In the genomic region with DNA sequence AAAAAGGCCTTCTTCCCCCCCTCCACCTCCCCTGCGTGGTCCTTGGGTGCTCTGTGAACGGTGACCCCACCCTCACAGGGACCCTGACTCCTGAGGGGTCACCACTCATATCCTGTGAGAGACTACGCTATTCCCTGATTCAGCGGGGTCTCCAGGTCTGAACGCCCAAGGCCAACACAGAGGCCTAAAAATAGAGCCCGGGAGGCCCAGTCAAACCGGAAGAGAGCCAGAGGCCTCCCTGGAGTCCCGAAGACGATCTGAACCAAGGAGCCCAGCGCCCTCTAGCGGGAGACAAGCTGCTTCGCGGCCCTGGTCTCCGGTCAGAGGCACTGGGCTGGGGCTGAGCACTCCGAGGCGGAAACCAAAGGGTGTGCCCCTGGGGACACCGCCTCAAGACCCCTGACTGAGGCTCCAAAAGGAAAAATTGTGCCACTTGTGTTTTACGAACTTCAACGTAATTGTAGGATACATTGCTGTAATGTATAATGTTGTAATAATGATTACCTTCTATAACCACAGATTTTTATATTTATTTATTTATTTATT, we compare ENCODE assay signal across 8 cellular contexts. TPM values are rescaled to one million over a fixed set of nuclear protein-coding genes. Genes with fewer than 3 reads are reported as not detected.
DNase-seq lines count a peak whose midpoint lies in the region; ATAC-seq and TF ChIP-seq lines count a peak whose summit lies in the region.

No MANE protein-coding gene starts in this region.

- H3K27ac Mint-ChIP-seq in natural killer cell treated with Interleukin-12 subunit alpha and Interleukin-12 subunit beta and Interleukin-15 and Interleukin-18, amount 100 ng/mL, for 72 hours, result peak overlapping the region; percentile 71 to 94
- peak overlapping the region; percentile 87 for H3K27ac Mint-ChIP-seq in stimulated activated memory B cell treated with anti-CD40 and anti-IgM and Interleukin-4, amounts not matched to agents 10 μg/mL and 1 μg/mL and 100 μg/mL, for 72 hours

- no peaks in the 10 kb centered on the region for H4K20me1 ChIP-seq in fibroblast of lung (ENCODE audit: control insufficient read depth, extremely low read depth, insufficient read depth, low read length)

- H2AFZ ChIP-seq in fibroblast of lung (ENCODE audit: low read length), result peak overlapping the region; percentile 64

- H3K9ac ChIP-seq in fibroblast of lung (ENCODE audit: insufficient read depth, low read length), result peak overlapping the region; percentile 48

- DNase-seq in Daoy (ENCODE audit: low read depth) (peak; percentile 95), H4 (ENCODE audit: low spot score) (peak; percentile 90), Kasumi-1 (lab: John Stamatoyannopoulos, UW) (peak; percentile 94 to 95), fibroblast of lung (ENCODE audit: low read depth in 2 of 2) (peak; percentile 88 to 97)
- peak; percentile 95 for DNase-seq in activated T-cell treated with anti-CD3 and anti-CD28 coated beads, Interleukin-2, amount 50 U/mL, for 4 hours
- DNase-seq in natural killer cell treated with Interleukin-12 subunit alpha and Interleukin-12 subunit beta and Interleukin-15 and Interleukin-18, amount 100 ng/mL, for 72 hours (ENCODE audit: low spot score), result peak; percentile 94

- H3K27me3 ChIP-seq in fibroblast of lung (ENCODE audit: control insufficient read depth, insufficient read depth, low read length), result no peaks in the 10 kb centered on the region

- no peaks in the 10 kb centered on the region for H3K79me2 ChIP-seq in fibroblast of lung (ENCODE audit: control insufficient read depth, insufficient read depth, low read length)

- H3K27me3 Mint-ChIP-seq in activated T-cell treated with anti-CD3 and anti-CD28 coated beads, Interleukin-2, amount 50 U/mL, for 4 hours (ENCODE audit: low read depth), result peaks cover 2% of the 10 kb centered on the region
- peaks cover 0 to 3% of the 10 kb centered on the region in 2 donors for H3K27me3 Mint-ChIP-seq in natural killer cell treated with Interleukin-12 subunit alpha and Interleukin-12 subunit beta and Interleukin-15 and Interleukin-18, amount 100 ng/mL, for 72 hours
- no peaks in the 10 kb centered on the region for H3K27me3 Mint-ChIP-seq in stimulated activated memory B cell treated with anti-CD40 and anti-IgM and Interleukin-4, amounts not matched to agents 10 μg/mL and 1 μg/mL and 100 μg/mL, for 72 hours

- no peak overlapping the region for H3K4me2 ChIP-seq in fibroblast of lung (ENCODE audit: extremely low read depth, insufficient read depth, low read length)

- peak overlapping the region in 1 of 4 experiments; percentile 33 for H3K4me3 ChIP-seq in fibroblast of lung (replicated peaks in 1 of 4; ENCODE audit: control extremely low read depth in 1 of 4, insufficient read depth in 1 of 4, low read depth in 3 of 4, low read length in 4 of 4)

- no peaks in the 10 kb centered on the region for H3K36me3 ChIP-seq in fibroblast of lung (ENCODE audit: control insufficient read depth, insufficient read depth, low read length)

- H3K36me3 Mint-ChIP-seq in activated T-cell treated with anti-CD3 and anti-CD28 coated beads, Interleukin-2, amount 50 U/mL, for 4 hours (ENCODE audit: insufficient read depth), result no peaks in the 10 kb centered on the region
- no peaks in the 10 kb centered on the region for H3K36me3 Mint-ChIP-seq in natural killer cell treated with Interleukin-12 subunit alpha and Interleukin-12 subunit beta and Interleukin-15 and Interleukin-18, amount 100 ng/mL, for 72 hours
- no peaks in the 10 kb centered on the region for H3K36me3 Mint-ChIP-seq in stimulated activated memory B cell treated with anti-CD40 and anti-IgM and Interleukin-4, amounts not matched to agents 10 μg/mL and 1 μg/mL and 100 μg/mL, for 72 hours

- peak; percentile 99 to 100 for ATAC-seq in activated T-cell treated with anti-CD3 and anti-CD28 coated beads, Interleukin-2, amount 50 U/mL, for 4 hours
- ATAC-seq in natural killer cell treated with Interleukin-12 subunit alpha and Interleukin-12 subunit beta and Interleukin-15 and Interleukin-18, amount 100 ng/mL, for 72 hours, result peak; percentile 99
- ATAC-seq in stimulated activated memory B cell treated with anti-CD40 and anti-IgM and Interleukin-4, amounts not matched to agents 10 μg/mL and 1 μg/mL and 100 μg/mL, for 72 hours, result peak; percentile 95

- H3K27ac ChIP-seq in fibroblast of lung (ENCODE audit: insufficient read depth, low read length), result peak overlapping the region; percentile 60

- no peaks in the 10 kb centered on the region for H3K9me3 ChIP-seq in fibroblast of lung (ENCODE audit: control insufficient read depth, insufficient read depth, low read depth, low read length)

- peak; percentile 85 to 92 for TF ChIP-seq CTCF in fibroblast of lung (conservative IDR thresholded peaks at IDR 0.05 in 1 of 2, IDR thresholded peaks at IDR 0.05 in 1 of 2; ENCODE audit: low read depth in 1 of 2, low read length in 2 of 2)

- H3K4me3 Mint-ChIP-seq in activated T-cell treated with anti-CD3 and anti-CD28 coated beads, Interleukin-2, amount 50 U/mL, for 4 hours, result peak overlapping the region; percentile 69
- H3K4me3 Mint-ChIP-seq in natural killer cell treated with Interleukin-12 subunit alpha and Interleukin-12 subunit beta and Interleukin-15 and Interleukin-18, amount 100 ng/mL, for 72 hours, result no peak overlapping the region
- H3K4me3 Mint-ChIP-seq in stimulated activated memory B cell treated with anti-CD40 and anti-IgM and Interleukin-4, amounts not matched to agents 10 μg/mL and 1 μg/mL and 100 μg/mL, for 72 hours, result peak overlapping the region; percentile 62

- H3K9me3 Mint-ChIP-seq in activated T-cell treated with anti-CD3 and anti-CD28 coated beads, Interleukin-2, amount 50 U/mL, for 4 hours, result no peaks in the 10 kb centered on the region
- no peaks in the 10 kb centered on the region for H3K9me3 Mint-ChIP-seq in natural killer cell treated with Interleukin-12 subunit alpha and Interleukin-12 subunit beta and Interleukin-15 and Interleukin-18, amount 100 ng/mL, for 72 hours
- no peaks in the 10 kb centered on the region for H3K9me3 Mint-ChIP-seq in stimulated activated memory B cell treated with anti-CD40 and anti-IgM and Interleukin-4, amounts not matched to agents 10 μg/mL and 1 μg/mL and 100 μg/mL, for 72 hours

- peaks cover 23% of the 10 kb centered on the region for H3K4me1 Mint-ChIP-seq in activated T-cell treated with anti-CD3 and anti-CD28 coated beads, Interleukin-2, amount 50 U/mL, for 4 hours (ENCODE audit: low read depth)
- peaks cover 0 to 5% of the 10 kb centered on the region in 2 donors for H3K4me1 Mint-ChIP-seq in natural killer cell treated with Interleukin-12 subunit alpha and Interleukin-12 subunit beta and Interleukin-15 and Interleukin-18, amount 100 ng/mL, for 72 hours (ENCODE audit: low read depth in 2 of 2)
- peaks cover 44% of the 10 kb centered on the region for H3K4me1 Mint-ChIP-seq in stimulated activated memory B cell treated with anti-CD40 and anti-IgM and Interleukin-4, amounts not matched to agents 10 μg/mL and 1 μg/mL and 100 μg/mL, for 72 hours

- H3K4me1 ChIP-seq in fibroblast of lung (ENCODE audit: control insufficient read depth, extremely low read depth, insufficient read depth, low read length), result peaks cover 6% of the 10 kb centered on the region

TF ChIP-seq in PFSK-1, 5 proteins besides CTCF, POLR2A, EP300 and RAD21:
- TF ChIP-seq POLR2AphosphoS5 (IDR thresholded peaks at IDR 0.05; ENCODE audit: low read depth, low read length) (no peak), TAF1 (IDR thresholded peaks at IDR 0.05; ENCODE audit: borderline replicate concordance, insufficient read depth, low read length) (peak; percentile 44; the same call in 1 of the 2 replicates), SIN3A (IDR thresholded peaks at IDR 0.05; ENCODE audit: borderline replicate concordance, insufficient read depth, low read length) (no peak), FOXP2 (optimal IDR thresholded peaks at IDR 0.05; ENCODE audit: borderline replicate concordance, extremely low read depth, extremely low read length, insufficient read depth) (peak; percentile 25)
- TF ChIP-seq, protein P1, sequence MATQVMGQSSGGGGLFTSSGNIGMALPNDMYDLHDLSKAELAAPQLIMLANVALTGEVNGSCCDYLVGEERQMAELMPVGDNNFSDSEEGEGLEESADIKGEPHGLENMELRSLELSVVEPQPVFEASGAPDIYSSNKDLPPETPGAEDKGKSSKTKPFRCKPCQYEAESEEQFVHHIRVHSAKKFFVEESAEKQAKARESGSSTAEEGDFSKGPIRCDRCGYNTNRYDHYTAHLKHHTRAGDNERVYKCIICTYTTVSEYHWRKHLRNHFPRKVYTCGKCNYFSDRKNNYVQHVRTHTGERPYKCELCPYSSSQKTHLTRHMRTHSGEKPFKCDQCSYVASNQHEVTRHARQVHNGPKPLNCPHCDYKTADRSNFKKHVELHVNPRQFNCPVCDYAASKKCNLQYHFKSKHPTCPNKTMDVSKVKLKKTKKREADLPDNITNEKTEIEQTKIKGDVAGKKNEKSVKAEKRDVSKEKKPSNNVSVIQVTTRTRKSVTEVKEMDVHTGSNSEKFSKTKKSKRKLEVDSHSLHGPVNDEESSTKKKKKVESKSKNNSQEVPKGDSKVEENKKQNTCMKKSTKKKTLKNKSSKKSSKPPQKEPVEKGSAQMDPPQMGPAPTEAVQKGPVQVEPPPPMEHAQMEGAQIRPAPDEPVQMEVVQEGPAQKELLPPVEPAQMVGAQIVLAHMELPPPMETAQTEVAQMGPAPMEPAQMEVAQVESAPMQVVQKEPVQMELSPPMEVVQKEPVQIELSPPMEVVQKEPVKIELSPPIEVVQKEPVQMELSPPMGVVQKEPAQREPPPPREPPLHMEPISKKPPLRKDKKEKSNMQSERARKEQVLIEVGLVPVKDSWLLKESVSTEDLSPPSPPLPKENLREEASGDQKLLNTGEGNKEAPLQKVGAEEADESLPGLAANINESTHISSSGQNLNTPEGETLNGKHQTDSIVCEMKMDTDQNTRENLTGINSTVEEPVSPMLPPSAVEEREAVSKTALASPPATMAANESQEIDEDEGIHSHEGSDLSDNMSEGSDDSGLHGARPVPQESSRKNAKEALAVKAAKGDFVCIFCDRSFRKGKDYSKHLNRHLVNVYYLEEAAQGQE (IDR thresholded peaks at IDR 0.05; ENCODE audit: insufficient read depth in 1 of 2, low read depth in 2 of 2, low read length in 2 of 2), result no peak

RNA-seq across cellular contexts. Expression of gene PSEN2, which starts 42.4 kb away (rescaled TPM):
- total RNA-seq in Daoy (2014; rRNA removed; shearing (Covaris generic)), result 15.7 and 21.8 TPM in 2 replicates
- 9.5 and 24.2 TPM in 2 replicates for total RNA-seq in H4 (2014; rRNA removed; shearing (Covaris generic))
- polyA plus RNA-seq in PFSK-1 (2012; ENCODE audit: insufficient read length, low read depth), result 17.2 TPM
- total RNA-seq in activated T-cell treated with anti-CD3 and anti-CD28 coated beads, Interleukin-2, amount 50 U/mL, for 4 hours, result 1 to 10 TPM; 3.6 to 4.9 (median 4.9) TPM
- 22.9 and 41.8 TPM in 2 replicates for total RNA-seq in fibroblast of lung
- polyA plus RNA-seq in fibroblast of lung, result 19.5 and 22.1 TPM in 2 replicates
- 17.5 and 19.8 TPM in 2 replicates for polyA plus RNA-seq in fibroblast of lung (2012)
- 33.5 and 50.6 TPM in 2 replicates for polyA minus RNA-seq in fibroblast of lung (ENCODE audit: low replicate concordance)
- total RNA-seq in natural killer cell treated with Interleukin-12 subunit alpha and Interleukin-12 subunit beta and Interleukin-15 and Interleukin-18, amount 100 ng/mL, for 72 hours, result 10 to 100 TPM; 20.3 to 21.8 TPM
